ENCODE assay signal across 18 cellular contexts in the genomic region with DNA sequence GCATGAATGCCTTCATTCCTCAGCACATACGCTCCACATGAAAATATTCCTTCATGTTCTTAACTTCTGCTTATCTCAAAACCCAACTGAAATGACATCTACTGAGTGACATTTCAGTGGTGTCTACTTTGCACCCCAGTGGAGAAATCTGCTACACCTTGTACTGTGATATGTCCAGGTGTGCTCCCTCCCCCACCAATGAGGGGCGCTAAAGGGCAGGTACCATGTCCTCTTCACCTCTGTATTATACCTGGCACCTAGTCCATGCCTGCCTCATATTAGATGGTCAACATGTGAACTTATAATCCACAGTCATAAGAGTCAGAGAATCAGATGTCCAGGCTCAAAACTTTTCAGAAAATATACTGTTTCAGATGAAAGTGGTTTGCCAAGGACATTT. TPM values are rescaled to one million over a fixed set of nuclear protein-coding genes. Genes with fewer than 3 reads are reported as not detected.
DNase-seq lines count a peak whose midpoint lies in the region; ATAC-seq lines count a peak whose summit lies in the region.
"Had no signal": no experiment of that assay in that cellular context is flagged by ENCODE, and none has a peak within 500 bp of the region (broad histone marks: within the 10 kb centered on the region; RNA-seq: fewer than 3 reads in every experiment).

No MANE protein-coding gene starts in this region.

- H3K4me1 ChIP-seq in HUES6 (ENCODE audit: control insufficient read depth, insufficient read depth, low read length) = peaks cover 28% of the 10 kb centered on the region

- no peaks in the 10 kb centered on the region for H3K27me3 Mint-ChIP-seq in activated CD8-positive, alpha-beta T cell treated with anti-CD3 and anti-CD28 coated beads, Interleukin-2, amount 10 ng/mL, durations not matched to agents 7 days and 5 days (ENCODE audit: low read depth)

- H3K27me3 ChIP-seq in HUES6 (ENCODE audit: control insufficient read depth, insufficient read depth, low read length) = no peaks in the 10 kb centered on the region
- H3K27me3 ChIP-seq: vagina had no signal

- ATAC-seq in activated CD8-positive, alpha-beta T cell treated with anti-CD3 and anti-CD28 coated beads, Interleukin-2, amount 10 ng/mL, durations not matched to agents 7 days and 5 days = no peak
- no peak for ATAC-seq in GM21529 (IDR thresholded peaks at IDR 0.05; ENCODE audit: unreplicated experiment)
- ATAC-seq in GM18517 (IDR thresholded peaks at IDR 0.05; ENCODE audit: unreplicated experiment) = no peak
- ATAC-seq in GM21381 (IDR thresholded peaks at IDR 0.05; ENCODE audit: unreplicated experiment) = no peak
- ATAC-seq: left ventricle myocardium superior, natural killer cell had no signal

- no peak overlapping the region for H3K27ac ChIP-seq in HUES6 (ENCODE audit: low read depth, low read length)
- H3K27ac ChIP-seq: SK-N-MC, vagina, VCaP had no signal

- peaks cover 11% of the 10 kb centered on the region for H3K4me1 Mint-ChIP-seq in activated CD8-positive, alpha-beta T cell treated with anti-CD3 and anti-CD28 coated beads, Interleukin-2, amount 10 ng/mL, durations not matched to agents 7 days and 5 days (ENCODE audit: low read depth)

- CTCF ChIA-PET in activated CD8-positive, alpha-beta T cell treated with anti-CD3 and anti-CD28 coated beads, Interleukin-2, amount 10 ng/mL, durations not matched to agents 7 days and 5 days (lab: Charles Lee) = interaction anchor here (1.5 to 3.7 kb wide), 4 partner anchors 10 to 73 kb away, joined by 4 to 20 read pairs (median 8); no protein-coding TSS in a partner anchor

- H3K36me3 Mint-ChIP-seq in activated CD8-positive, alpha-beta T cell treated with anti-CD3 and anti-CD28 coated beads, Interleukin-2, amount 10 ng/mL, durations not matched to agents 7 days and 5 days (ENCODE audit: low read depth) = peaks cover 35% of the 10 kb centered on the region
- H3K36me3 Mint-ChIP-seq: natural killer cell had no signal

- POLR2A ChIA-PET in activated CD8-positive, alpha-beta T cell treated with anti-CD3 and anti-CD28 coated beads, Interleukin-2, amount 10 ng/mL, durations not matched to agents 7 days and 5 days (lab: Charles Lee) = no interaction called here

- H3K9me3 ChIP-seq in HUES6 (ENCODE audit: control insufficient read depth, insufficient read depth, low read depth, low read length) = no peaks in the 10 kb centered on the region
- H3K9me3 ChIP-seq: vagina had no signal

- no peak overlapping the region for H3K27ac Mint-ChIP-seq in activated CD8-positive, alpha-beta T cell treated with anti-CD3 and anti-CD28 coated beads, Interleukin-2, amount 10 ng/mL, durations not matched to agents 7 days and 5 days

- H3K9ac ChIP-seq in HUES6 (ENCODE audit: low read length) = no peak overlapping the region

- no peak overlapping the region for H3K4me3 Mint-ChIP-seq in activated CD8-positive, alpha-beta T cell treated with anti-CD3 and anti-CD28 coated beads, Interleukin-2, amount 10 ng/mL, durations not matched to agents 7 days and 5 days
- H3K4me3 Mint-ChIP-seq: natural killer cell had no signal

- no peaks in the 10 kb centered on the region for H3K9me3 Mint-ChIP-seq in activated CD8-positive, alpha-beta T cell treated with anti-CD3 and anti-CD28 coated beads, Interleukin-2, amount 10 ng/mL, durations not matched to agents 7 days and 5 days (ENCODE audit: insufficient read depth)
- H3K9me3 Mint-ChIP-seq: natural killer cell had no signal

- DNase-seq in stimulated activated naive CD4-positive, alpha-beta T cell treated with Interleukin-2 at 50 U/mL for 16 hours (lab: John Stamatoyannopoulos, UW) = peak; percentile 1
- DNase-seq in stimulated activated naive CD4-positive, alpha-beta T cell (lab: John Stamatoyannopoulos, UW) = no peak
- peak; percentile 30 for DNase-seq in activated CD8-positive, alpha-beta T cell treated with anti-CD3 and anti-CD28 coated beads, Interleukin-2, amount 10 ng/mL, durations not matched to agents 7 days and 5 days
- no peak for DNase-seq in effector CD4-positive, alpha-beta T cell
- DNase-seq: activated T-cell treated with anti-CD3 and anti-CD28 coated beads for 4 hours, anterior cingulate cortex, EL, hypothalamus, left ventricle myocardium superior, natural killer cell, NCI-H2081 treated with DMSO at 0.1 percent for 48 hours had no signal

- peaks cover 28% of the 10 kb centered on the region for H3K36me3 ChIP-seq in HUES6 (ENCODE audit: control insufficient read depth, insufficient read depth, low read length)

- 0 out of 2 replicates have a peak overlapping the region, but pooled peaks have one; percentile 12 for H3K4me3 ChIP-seq in HUES6 (ENCODE audit: low read depth, low read length)

RNA-seq across cellular contexts. Expression of gene PAXIP1, which starts 2.1 kb away (rescaled TPM):
- 10 to 100 TPM; 33.2 to 34.5 TPM for total RNA-seq in activated CD8-positive, alpha-beta T cell treated with anti-CD3 and anti-CD28 coated beads, Interleukin-2, amount 10 ng/mL, durations not matched to agents 7 days and 5 days

Comparison
In these comparisons a context has a peak if more than half of its experiments do, and no peak if none do; other contexts are left out.
1. DNase-seq: peak in stimulated activated naive CD4-positive, alpha-beta T cell treated with Interleukin-2 at 50 U/mL for 16 hours (single experiment) and activated CD8-positive, alpha-beta T cell treated with anti-CD3 and anti-CD28 coated beads, Interleukin-2, amount 10 ng/mL, durations not matched to agents 7 days and 5 days (single experiment); none in stimulated activated naive CD4-positive, alpha-beta T cell (0 of 6) and effector CD4-positive, alpha-beta T cell (single experiment).